11 cellular contexts compared by ENCODE assay signal in genomic region chr18:29383311-29384273, GRCh38.
DNase-seq lines count a peak whose midpoint lies in the region; ATAC-seq and TF ChIP-seq lines count a peak whose summit lies in the region.
"Had no signal": no experiment of that assay in that cellular context is flagged by ENCODE, and none has a peak within 500 bp of the region (broad histone marks: within the 10 kb centered on the region; RNA-seq: fewer than 3 reads in every experiment).

No MANE protein-coding gene starts in this region.

- H4K91ac ChIP-seq in mesenchymal stem cell (ENCODE audit: low read length) = no peak overlapping the region

- ATAC-seq in GM19328 (IDR thresholded peaks at IDR 0.05; ENCODE audit: unreplicated experiment) (peak; percentile 78), HG02798 (IDR thresholded peaks at IDR 0.05; ENCODE audit: poor library complexity, unreplicated experiment) (peak; percentile 40), upper lobe of right lung (no peak)

- H3K4ac ChIP-seq in mesenchymal stem cell (ENCODE audit: low read depth in 1 of 2, low read length in 2 of 2) = no peak overlapping the region
- no peak overlapping the region for H3K4ac ChIP-seq in mesendoderm (ENCODE audit: low read depth, low read length)

- H3K23ac ChIP-seq in mesenchymal stem cell (ENCODE audit: low read length in 2 of 2) = no peak overlapping the region
- H3K23ac ChIP-seq in mesendoderm (ENCODE audit: low read length) = no peak overlapping the region

- H4K5ac ChIP-seq in mesendoderm (ENCODE audit: low read length) = no peak overlapping the region

- H2AFZ ChIP-seq in mesenchymal stem cell (ENCODE audit: low read depth, low read length) = no peak overlapping the region

- H3K4me2 ChIP-seq in mesenchymal stem cell (ENCODE audit: low read length, poor library complexity, severe bottlenecking) (no peak overlapping the region), mesendoderm (ENCODE audit: low read length) (no peak overlapping the region)

- H3K9me3 ChIP-seq in mesenchymal stem cell (ENCODE audit: control insufficient read depth, low read length) = no peaks in the 10 kb centered on the region
- H3K9me3 ChIP-seq in upper lobe of right lung = no peaks in the 10 kb centered on the region

- H3K79me2 ChIP-seq in mesendoderm (ENCODE audit: control insufficient read depth, insufficient read depth, low read length) = no peaks in the 10 kb centered on the region

- DNase-seq in M059J (ENCODE audit: low read depth) (peak; percentile 66), mesenchymal stem cell (peak; percentile 52), upper lobe of right lung (no peak), islet precursor cell (no peak), mesendoderm (no peak)
- DNase-seq: activated effector memory CD4-positive, alpha-beta T cell treated with anti-CD3 and anti-CD28 coated beads, Interleukin-2, amount 50 U/mL, for 16 hours; CD4-positive, alpha-beta memory T cell; foreskin melanocyte; NCI-H526 had no signal

- H3K79me1 ChIP-seq in mesenchymal stem cell (replicated peaks; ENCODE audit: low read length, poor library complexity, severe bottlenecking) (no peaks in the 10 kb centered on the region), mesendoderm (ENCODE audit: low read length) (no peaks in the 10 kb centered on the region)

- no peak overlapping the region for H2BK5ac ChIP-seq in mesenchymal stem cell (ENCODE audit: low read depth, low read length, poor library complexity, severe bottlenecking)
- no peak overlapping the region for H2BK5ac ChIP-seq in mesendoderm (ENCODE audit: low read length)

- no peak overlapping the region for H2BK120ac ChIP-seq in mesenchymal stem cell (ENCODE audit: low read depth, low read length)
- no peak overlapping the region for H2BK120ac ChIP-seq in mesendoderm (ENCODE audit: low read depth, low read length)

- intact Hi-C loops in upper lobe of right lung (cut with DNase I) = no loop called here

- no peak for TF ChIP-seq CTCF in upper lobe of right lung (IDR thresholded peaks at IDR 0.05)

- no peaks in the 10 kb centered on the region for H3K36me3 ChIP-seq in mesenchymal stem cell (ENCODE audit: control insufficient read depth in 1 of 2, insufficient read depth in 2 of 2, low read depth in 1 of 2, low read length in 2 of 2)
- H3K36me3 ChIP-seq in upper lobe of right lung = no peaks in the 10 kb centered on the region
- H3K36me3 ChIP-seq in mesendoderm (ENCODE audit: control insufficient read depth, insufficient read depth, low read length) = no peaks in the 10 kb centered on the region

- H3K27me3 ChIP-seq in mesenchymal stem cell (ENCODE audit: control insufficient read depth in 1 of 2, insufficient read depth in 1 of 2, low read length in 2 of 2) (no peaks in the 10 kb centered on the region), upper lobe of right lung (no peaks in the 10 kb centered on the region), mesendoderm (ENCODE audit: insufficient read depth, low read length, poor library complexity) (no peaks in the 10 kb centered on the region)

- H3K18ac ChIP-seq in mesenchymal stem cell (ENCODE audit: low read depth in 1 of 2, low read length in 2 of 2) = no peak overlapping the region
- H3K18ac ChIP-seq in mesendoderm (ENCODE audit: low read length) = no peak overlapping the region

- H4K8ac ChIP-seq in mesenchymal stem cell (ENCODE audit: low read length) = no peak overlapping the region
- no peak overlapping the region for H4K8ac ChIP-seq in mesendoderm (ENCODE audit: low read depth, low read length)

- no peak overlapping the region for H3K14ac ChIP-seq in mesenchymal stem cell (ENCODE audit: low read length in 2 of 2)

- no peak overlapping the region for H3K27ac ChIP-seq in mesenchymal stem cell (ENCODE audit: low read length, poor library complexity, severe bottlenecking)
- H3K27ac ChIP-seq in upper lobe of right lung = no peak overlapping the region
- H3K27ac ChIP-seq in mesendoderm (ENCODE audit: low read depth, low read length) = no peak overlapping the region

- H3K4me1 ChIP-seq in mesenchymal stem cell (ENCODE audit: control insufficient read depth, insufficient read depth, low read depth, low read length) (peaks cover 2% of the 10 kb centered on the region), upper lobe of right lung (no peaks in the 10 kb centered on the region), mesendoderm (ENCODE audit: control insufficient read depth, low read depth, low read length) (no peaks in the 10 kb centered on the region)

- H3K9ac ChIP-seq in mesenchymal stem cell (ENCODE audit: low read length) (no peak overlapping the region), mesendoderm (ENCODE audit: low read length) (no peak overlapping the region)

- H3K4me3 ChIP-seq in mesenchymal stem cell (ENCODE audit: insufficient read depth in 1 of 2, low read depth in 1 of 2, low read length in 2 of 2) (no peak overlapping the region), upper lobe of right lung (no peak overlapping the region), mesendoderm (ENCODE audit: low read length) (no peak overlapping the region)

- H2BK12ac ChIP-seq in mesenchymal stem cell (ENCODE audit: low read length in 2 of 2) = no peak overlapping the region

- 77% methylated on average over 3 of the region's 5 CpGs for WGBS in mesenchymal stem cell
- WGBS in mesendoderm (ENCODE audit: extremely low coverage, insufficient coverage, low lambda C conversion rate) = no CpG with 5 or more reads among the region's 5 CpGs

- H3K56ac ChIP-seq in mesendoderm (ENCODE audit: low read length) = no peak overlapping the region

- H2AK5ac ChIP-seq in mesenchymal stem cell (ENCODE audit: low read length, severe bottlenecking) (no peak overlapping the region), mesendoderm (ENCODE audit: low read length) (no peak overlapping the region)

- H2BK15ac ChIP-seq in mesenchymal stem cell (ENCODE audit: low read depth, poor library complexity, severe bottlenecking) (no peak overlapping the region), mesendoderm (replicated peaks; ENCODE audit: low read depth) (no peak overlapping the region)

Comparison
In these comparisons a context has a peak if more than half of its experiments do, and no peak if none do; other contexts are left out.
1. DNase-seq: peak in M059J (single experiment) and mesenchymal stem cell (single experiment); none in upper lobe of right lung (single experiment), islet precursor cell (single experiment) and mesendoderm (single experiment).